ENCODE assay signal across 14 cellular contexts in the genomic region with DNA sequence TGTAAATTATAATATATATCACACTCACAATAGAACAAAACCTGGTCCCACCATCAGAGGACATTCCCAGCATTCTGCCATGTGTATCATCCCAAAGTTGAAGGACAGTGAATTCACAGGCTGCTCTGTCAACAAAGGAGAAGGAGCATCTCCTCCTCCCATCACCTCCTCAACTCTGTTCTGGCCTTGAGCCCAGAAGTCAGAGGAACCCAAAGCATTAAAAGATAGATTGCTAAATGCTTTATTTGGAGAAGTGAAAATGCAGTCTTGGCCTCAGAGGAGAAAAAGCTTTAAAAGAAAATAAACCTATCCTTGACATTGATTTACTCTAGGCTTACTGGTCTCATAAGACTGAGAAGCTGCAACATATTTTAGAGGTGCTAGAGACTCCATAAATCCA.
"Had no signal": no experiment of that assay in that cellular context is flagged by ENCODE, and none has a peak within 500 bp of the region (broad histone marks: within the 10 kb centered on the region; RNA-seq: fewer than 3 reads in every experiment).

No MANE protein-coding gene starts in this region.

- ATAC-seq: activated CD4-positive, alpha-beta T cell treated with anti-CD3 and anti-CD28 coated beads for 36 hours; WTC11 had no signal

- DNase-seq: activated CD4-positive, alpha-beta memory T cell treated with anti-CD3 and anti-CD28 coated beads for 36 hours; activated CD4-positive, alpha-beta T cell treated with anti-CD3 and anti-CD28 coated beads for 36 hours; activated T-cell treated with anti-CD3 and anti-CD28 coated beads for 4 hours; dermis blood vessel endothelial cell; effector memory CD4-positive, alpha-beta T cell; immature natural killer cell; kidney glomerular epithelial cell; posterior cingulate gyrus; retina; spleen; stimulated activated CD4-positive, alpha-beta T cell treated with anti-CD3 and anti-CD28 coated beads, Interleukin-4, amount 100 ng/mL, for 4 hours; stimulated activated naive CD4-positive, alpha-beta T cell; thyroid gland had no signal
